Comparison of ENCODE assay signal across 8 cellular contexts in the genomic region with DNA sequence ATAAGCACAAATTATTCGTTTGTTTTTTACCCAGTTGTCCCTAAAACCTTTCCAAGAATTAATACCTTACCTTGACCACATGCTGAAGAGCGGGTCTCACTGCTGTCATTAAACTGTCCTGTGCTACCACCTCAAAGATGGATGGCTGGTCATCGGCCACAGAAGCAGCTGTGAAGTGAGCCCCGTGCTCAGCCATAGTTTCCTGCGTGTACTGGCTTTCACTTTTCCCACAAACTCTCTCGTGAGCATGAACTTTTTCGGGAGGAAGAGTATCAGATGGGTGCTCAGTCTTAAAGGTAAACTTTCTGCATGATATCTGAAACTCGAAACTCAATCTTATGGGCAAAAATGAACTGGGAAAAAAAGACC. TPM values are rescaled to one million over a fixed set of nuclear protein-coding genes. Genes with fewer than 3 reads are reported as not detected.
DNase-seq lines count a peak whose midpoint lies in the region; ATAC-seq and TF ChIP-seq lines count a peak whose summit lies in the region.

No MANE protein-coding gene starts in this region.

- peaks cover 6% of the 10 kb centered on the region for H3K36me3 Mint-ChIP-seq in HFFc6 (ENCODE audit: low read depth)
- H3K36me3 Mint-ChIP-seq in activated naive CD8-positive, alpha-beta T cell treated with anti-CD3 and anti-CD28 coated beads, Interleukin-2, amount 50 U/mL, for 24 hours (ENCODE audit: low read depth), result peaks cover 7% of the 10 kb centered on the region
- H3K36me3 Mint-ChIP-seq in stimulated activated naive B cell treated with anti-CD40 and anti-IgM and Interleukin-4, amounts not matched to agents 10 μg/mL and 1 μg/mL and 100 μg/mL, for 72 hours, result peaks cover 1 to 12% of the 10 kb centered on the region in 2 donors

- CTCF ChIA-PET in AG04449 (lab: Yijun Ruan, JAX), result interaction anchor here (0.7 to 2.3 kb wide), 5 partner anchors 36 to 267 kb away, joined by 3 to 15 read pairs (median 4); no protein-coding TSS in a partner anchor

- no peaks in the 10 kb centered on the region for H3K36me3 ChIP-seq in iPS-15b (ENCODE audit: control insufficient read depth, insufficient read depth, low read length)

- H3K4me3 Mint-ChIP-seq in HFFc6, result peak overlapping the region; percentile 96
- H3K4me3 Mint-ChIP-seq in activated naive CD8-positive, alpha-beta T cell treated with anti-CD3 and anti-CD28 coated beads, Interleukin-2, amount 50 U/mL, for 24 hours, result peak overlapping the region; percentile 99
- peak overlapping the region; percentile 97 to 100 for H3K4me3 Mint-ChIP-seq in stimulated activated naive B cell treated with anti-CD40 and anti-IgM and Interleukin-4, amounts not matched to agents 10 μg/mL and 1 μg/mL and 100 μg/mL, for 72 hours

- no peaks in the 10 kb centered on the region for H3K9me3 ChIP-seq in iPS-15b (ENCODE audit: control insufficient read depth, insufficient read depth, low read length)

- H3K27me3 ChIP-seq in iPS-15b (ENCODE audit: control insufficient read depth, insufficient read depth, low read length), result no peaks in the 10 kb centered on the region

- DNase-seq in AG04449 (ENCODE audit: low read depth, low spot score) (no peak), HFFc6 (peak; percentile 16), GDM1 (lab: John Stamatoyannopoulos, UW) (no peak), SKM-1 (lab: John Stamatoyannopoulos, UW; ENCODE audit: unreplicated experiment) (no peak)
- no peak for DNase-seq in activated naive CD8-positive, alpha-beta T cell treated with anti-CD3 and anti-CD28 coated beads, Interleukin-2, amount 50 U/mL, for 24 hours
- DNase-seq in stimulated activated naive B cell treated with anti-CD40 and anti-IgM and Interleukin-4, amounts not matched to agents 10 μg/mL and 1 μg/mL and 100 μg/mL, for 72 hours, result no peak

- H3K9ac ChIP-seq in iPS-15b (ENCODE audit: low read depth, low read length), result peak overlapping the region; percentile 70

- POLR2A ChIA-PET in AG04449 (lab: Yijun Ruan, JAX), result interaction anchor here (1.0 to 2.1 kb wide), 6 partner anchors 9 to 333 kb away, joined by 3 to 18 read pairs (median 4); partner anchors contain the start of genes AP2B1 and SLFN11

- peak overlapping the region; percentile 83 for H3K4me3 ChIP-seq in AG04449 (ENCODE audit: low read depth, low read length)
- H3K4me3 ChIP-seq in iPS-15b (ENCODE audit: low read depth, low read length), result peak overlapping the region; percentile 63

- no peaks in the 10 kb centered on the region for H3K4me1 ChIP-seq in iPS-15b (ENCODE audit: control insufficient read depth, insufficient read depth, low read length)

- no peaks in the 10 kb centered on the region for H3K9me3 Mint-ChIP-seq in HFFc6
- H3K9me3 Mint-ChIP-seq in activated naive CD8-positive, alpha-beta T cell treated with anti-CD3 and anti-CD28 coated beads, Interleukin-2, amount 50 U/mL, for 24 hours, result no peaks in the 10 kb centered on the region
- H3K9me3 Mint-ChIP-seq in stimulated activated naive B cell treated with anti-CD40 and anti-IgM and Interleukin-4, amounts not matched to agents 10 μg/mL and 1 μg/mL and 100 μg/mL, for 72 hours, result no peaks in the 10 kb centered on the region

- H3K4me1 Mint-ChIP-seq in HFFc6 (ENCODE audit: low read depth), result peaks cover 24% of the 10 kb centered on the region
- peaks cover 29% of the 10 kb centered on the region for H3K4me1 Mint-ChIP-seq in activated naive CD8-positive, alpha-beta T cell treated with anti-CD3 and anti-CD28 coated beads, Interleukin-2, amount 50 U/mL, for 24 hours
- peaks cover 15 to 24% of the 10 kb centered on the region in 2 donors for H3K4me1 Mint-ChIP-seq in stimulated activated naive B cell treated with anti-CD40 and anti-IgM and Interleukin-4, amounts not matched to agents 10 μg/mL and 1 μg/mL and 100 μg/mL, for 72 hours

- no peaks in the 10 kb centered on the region for H3K27me3 Mint-ChIP-seq in HFFc6 (ENCODE audit: insufficient read depth)
- H3K27me3 Mint-ChIP-seq in activated naive CD8-positive, alpha-beta T cell treated with anti-CD3 and anti-CD28 coated beads, Interleukin-2, amount 50 U/mL, for 24 hours, result no peaks in the 10 kb centered on the region
- H3K27me3 Mint-ChIP-seq in stimulated activated naive B cell treated with anti-CD40 and anti-IgM and Interleukin-4, amounts not matched to agents 10 μg/mL and 1 μg/mL and 100 μg/mL, for 72 hours, result no peaks in the 10 kb centered on the region

- peak overlapping the region; percentile 89 for H3K27ac Mint-ChIP-seq in HFFc6
- peak overlapping the region; percentile 98 for H3K27ac Mint-ChIP-seq in activated naive CD8-positive, alpha-beta T cell treated with anti-CD3 and anti-CD28 coated beads, Interleukin-2, amount 50 U/mL, for 24 hours
- H3K27ac Mint-ChIP-seq in stimulated activated naive B cell treated with anti-CD40 and anti-IgM and Interleukin-4, amounts not matched to agents 10 μg/mL and 1 μg/mL and 100 μg/mL, for 72 hours, result peak overlapping the region; percentile 99

- TF ChIP-seq CTCF in AG04449 (IDR thresholded peaks at IDR 0.05; ENCODE audit: insufficient read depth, low read length, missing control alignments), result no peak
- TF ChIP-seq CTCF in HFFc6 (IDR thresholded peaks at IDR 0.05), result no peak

- no peak for ATAC-seq in activated naive CD8-positive, alpha-beta T cell treated with anti-CD3 and anti-CD28 coated beads, Interleukin-2, amount 50 U/mL, for 24 hours
- peak in 1 of 2 donors; percentile 14 for ATAC-seq in stimulated activated naive B cell treated with anti-CD40 and anti-IgM and Interleukin-4, amounts not matched to agents 10 μg/mL and 1 μg/mL and 100 μg/mL, for 72 hours (replicated peaks)
- ATAC-seq in GM18511 (IDR thresholded peaks at IDR 0.05; ENCODE audit: unreplicated experiment), result no peak

RNA-seq across cellular contexts. Expression of gene PEX12, which starts 0.6 kb away (rescaled TPM):
- total RNA-seq in HFFc6 (2021; fragmentation: NEBNext Ultra II Directional; extraction: Animal tissue kit (Norgen Biotek cat#: 25700)), result 1 to 10 TPM; 6.2 to 9.0 (median 7.2) TPM

RNA-seq across cellular contexts. Expression of gene AP2B1, which starts 9.3 kb away (rescaled TPM):
- 100 to 1,000 TPM; 168 to 196 (median 182) TPM for total RNA-seq in HFFc6 (2021; fragmentation: NEBNext Ultra II Directional; extraction: Animal tissue kit (Norgen Biotek cat#: 25700))

RNA-seq across cellular contexts. Expression of gene SLFN14, which starts 17.2 kb away (rescaled TPM):
- total RNA-seq in HFFc6 (2021; fragmentation: NEBNext Ultra II Directional; extraction: Animal tissue kit (Norgen Biotek cat#: 25700)), result not detected

RNA-seq across cellular contexts. Expression of gene SLFN12L, which starts 40.3 kb away (rescaled TPM):
- total RNA-seq in HFFc6 (2021; fragmentation: NEBNext Ultra II Directional; extraction: Animal tissue kit (Norgen Biotek cat#: 25700)), result under 1 TPM in 4 of 6 experiments, not detected in 2; 0.13 to 0.34 (median 0.25) TPM
